In genomic region chr5:43210570-43210969, GRCh38 we compare ENCODE assay signal across 1 cellular context.
TF ChIP-seq lines count a peak whose summit lies in the region.

No MANE protein-coding gene starts in this region.

TF ChIP-seq in GM12878, 131 proteins besides CTCF, POLR2A, EP300 and RAD21:
- no peak for TF ChIP-seq HDAC2 (IDR thresholded peaks at IDR 0.05)
- no peak for TF ChIP-seq SREBF1 (IDR thresholded peaks at IDR 0.05; ENCODE audit: low read length)
- no peak for TF ChIP-seq ZNF687 (IDR thresholded peaks at IDR 0.05)
- no peak for TF ChIP-seq ZBED1 (IDR thresholded peaks at IDR 0.05; ENCODE audit: borderline replicate concordance)
- no peak for TF ChIP-seq SMAD1 (IDR thresholded peaks at IDR 0.05; ENCODE audit: low read depth, partially characterized antibody)
- TF ChIP-seq SMAD5 (IDR thresholded peaks at IDR 0.05; ENCODE audit: low read depth) = no peak
- TF ChIP-seq CUX1 (IDR thresholded peaks at IDR 0.05; ENCODE audit: insufficient replicate concordance, low read depth, low read length) = no peak
- TF ChIP-seq ATF3 (IDR thresholded peaks at IDR 0.05; ENCODE audit: borderline replicate concordance, extremely low read depth, low read depth, low read length) = no peak
- TF ChIP-seq ZBTB40 (IDR thresholded peaks at IDR 0.05; ENCODE audit: borderline replicate concordance) = no peak
- TF ChIP-seq CBX5 (IDR thresholded peaks at IDR 0.05; ENCODE audit: low read depth) = no peak
- no peak for TF ChIP-seq TBL1XR1 (IDR thresholded peaks at IDR 0.05; ENCODE audit: low read depth, low read length)
- TF ChIP-seq NRF1 (conservative IDR thresholded peaks at IDR 0.05; ENCODE audit: low read depth, low read length) = no peak
